8 cellular contexts compared by ENCODE assay signal in the genomic region with DNA sequence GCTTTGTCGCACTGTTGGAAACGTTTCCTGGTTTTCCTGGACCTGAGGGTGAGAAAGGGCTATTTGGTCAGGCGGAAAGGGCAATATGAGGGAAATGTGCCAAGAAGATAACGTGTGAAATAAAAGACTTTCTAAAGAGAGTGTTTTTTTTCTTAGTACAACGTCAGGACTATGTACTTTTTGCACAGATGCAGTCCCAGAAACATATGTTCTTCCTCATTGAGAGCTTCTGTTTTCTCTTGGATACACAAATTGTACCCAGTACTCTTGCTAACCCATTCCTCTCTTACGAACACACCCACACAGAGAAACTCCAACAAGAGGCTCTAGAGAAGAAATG. TPM values are rescaled to one million over a fixed set of nuclear protein-coding genes. Genes with fewer than 3 reads are reported as not detected.
A peak's percentile ranks its signal among the peaks of the same experiment; 100 is the strongest.
DNase-seq lines count a peak whose midpoint lies in the region; ATAC-seq and TF ChIP-seq lines count a peak whose summit lies in the region.

No MANE protein-coding gene starts in this region.

- peak overlapping the region; percentile 63 for H3K4me3 ChIP-seq in lower lobe of right lung
- peak overlapping the region; percentile 44 to 55 for H3K4me3 ChIP-seq in tibial artery

- peaks cover 39% of the 10 kb centered on the region for H3K27me3 ChIP-seq in lower lobe of right lung (ENCODE audit: low read depth)
- peaks cover 0 to 37% of the 10 kb centered on the region in 2 donors for H3K27me3 ChIP-seq in tibial artery

- DNase-seq in activated naive CD4-positive, alpha-beta T cell treated with anti-CD3 and anti-CD28 coated beads for 36 hours, result no peak
- no peak for DNase-seq in activated naive CD4-positive, alpha-beta T cell treated with Interleukin-2 at 50 U/mL for 16 hours
- DNase-seq in lower lobe of right lung (no peak), tibial artery (no peak), SK-N-DZ (ENCODE audit: low spot score) (no peak), 8988T (no peak), dedifferentiated amniotic fluid mesenchymal stem cell (ENCODE audit: extremely low spot score) (no peak)

- peaks cover 18% of the 10 kb centered on the region for H3K4me1 Mint-ChIP-seq in activated naive CD4-positive, alpha-beta T cell treated with anti-CD3 and anti-CD28 coated beads for 36 hours (ENCODE audit: low read depth)
- peaks cover 27% of the 10 kb centered on the region for H3K4me1 Mint-ChIP-seq in brain

- H3K27me3 Mint-ChIP-seq in activated naive CD4-positive, alpha-beta T cell treated with anti-CD3 and anti-CD28 coated beads for 36 hours (ENCODE audit: low read depth), result peaks cover 47% of the 10 kb centered on the region
- peaks cover 41% of the 10 kb centered on the region for H3K27me3 Mint-ChIP-seq in brain

- intact Hi-C loops in activated naive CD4-positive, alpha-beta T cell treated with anti-CD3 and anti-CD28 coated beads for 36 hours (cut with micrococcal nuclease), result loop anchor here (5.0 to 10.0 kb wide), 2 partner anchors 140 to 442 kb away; a partner anchor contains a TSS
- intact Hi-C loops in lower lobe of right lung (cut with DNase I) (no loop called here), tibial artery (cut with DNase I; ENCODE audit: low total_unique reads) (no loop called here)

- H3K4me1 ChIP-seq in lower lobe of right lung (peaks cover 45% of the 10 kb centered on the region), tibial artery (peaks cover 0 to 17% (median 12%) of the 10 kb centered on the region in 4 donors)

- H3K27ac Mint-ChIP-seq in activated naive CD4-positive, alpha-beta T cell treated with anti-CD3 and anti-CD28 coated beads for 36 hours, result no peak overlapping the region
- H3K27ac Mint-ChIP-seq in brain, result peak overlapping the region in 3 of 5 experiments; percentile 9 to 72 (median 26)

- TF ChIP-seq CTCF in brain (conservative IDR thresholded peaks at IDR 0.05) (no peak), lower lobe of right lung (IDR thresholded peaks at IDR 0.05) (no peak), tibial artery (IDR thresholded peaks at IDR 0.05) (no peak)

- CTCF ChIA-PET in activated naive CD4-positive, alpha-beta T cell treated with anti-CD3 and anti-CD28 coated beads for 36 hours (lab: Charles Lee), result interaction anchor here (0.5 to 1.1 kb wide), 2 partner anchors 80 to 142 kb away, joined by 3 read pairs; a partner anchor contains a TSS

- peak overlapping the region; percentile 55 for H3K4me3 Mint-ChIP-seq in activated naive CD4-positive, alpha-beta T cell treated with anti-CD3 and anti-CD28 coated beads for 36 hours
- peak overlapping the region; percentile 81 to 89 (median 86) for H3K4me3 Mint-ChIP-seq in brain

- ATAC-seq in lower lobe of right lung, result peak; percentile 41 to 48

- H3K36me3 Mint-ChIP-seq in activated naive CD4-positive, alpha-beta T cell treated with anti-CD3 and anti-CD28 coated beads for 36 hours (ENCODE audit: low read depth), result no peaks in the 10 kb centered on the region
- H3K36me3 Mint-ChIP-seq in brain, result no peaks in the 10 kb centered on the region

- no peaks in the 10 kb centered on the region for H3K9me3 Mint-ChIP-seq in activated naive CD4-positive, alpha-beta T cell treated with anti-CD3 and anti-CD28 coated beads for 36 hours
- H3K9me3 Mint-ChIP-seq in brain, result no peaks in the 10 kb centered on the region

- no peaks in the 10 kb centered on the region for H3K9me3 ChIP-seq in lower lobe of right lung
- no peaks in the 10 kb centered on the region for H3K9me3 ChIP-seq in tibial artery

- peak overlapping the region; percentile 49 for H3K27ac ChIP-seq in lower lobe of right lung
- H3K27ac ChIP-seq in tibial artery, result no peak overlapping the region

- H3K36me3 ChIP-seq in lower lobe of right lung (no peaks in the 10 kb centered on the region), tibial artery (no peaks in the 10 kb centered on the region)

RNA-seq across cellular contexts. Expression of a gene that starts 0.7 kb away (rescaled TPM):
- total RNA-seq in activated naive CD4-positive, alpha-beta T cell treated with anti-CD3 and anti-CD28 coated beads for 36 hours, result under 1 TPM; 0.22 to 0.26 TPM
- polyA plus RNA-seq in brain (ENCODE audit: insufficient read depth, low read depth, low replicate concordance), result 16.0 TPM
- total RNA-seq in lower lobe of right lung, result 3.0 TPM
- 3.7 and 5.6 TPM in 2 replicates for polyA plus RNA-seq in SK-N-DZ (2014; cell fraction: cytosol; rRNA removed)
- 1.7 and 2.6 TPM in 2 replicates for polyA plus RNA-seq in SK-N-DZ (2014; cell fraction: nucleus; rRNA removed)
